Comparison of ENCODE assay signal across 13 cellular contexts in genomic region chr9:134779640-134780039, GRCh38.
A peak's percentile ranks its signal among the peaks of the same experiment; 100 is the strongest.
DNase-seq lines count a peak whose midpoint lies in the region; ATAC-seq, FAIRE-seq and TF ChIP-seq lines count a peak whose summit lies in the region.
"Had no signal": no experiment of that assay in that cellular context is flagged by ENCODE, and none has a peak within 500 bp of the region (broad histone marks: within the 10 kb centered on the region; RNA-seq: fewer than 3 reads in every experiment).

No MANE protein-coding gene starts in this region.

- TF ChIP-seq POLR2A in esophagus muscularis mucosa (IDR thresholded peaks at IDR 0.05; ENCODE audit: low read depth) = no peak

- WGBS in esophagus muscularis mucosa = 76% methylated on average over 7 of the region's 8 CpGs
- WGBS in smooth muscle cell (ENCODE audit: low lambda C conversion rate) = 93% methylated on average over 8 of the region's 8 CpGs

- no peak overlapping the region for H3K27ac ChIP-seq in HEK293 (ENCODE audit: extremely low read depth, low read depth, low read length)
- H3K27ac ChIP-seq in RWPE1 = peak overlapping the region; percentile 66
- peak overlapping the region; percentile 63 to 67 (median 65) for H3K27ac ChIP-seq in esophagus muscularis mucosa (replicated peaks in 1 of 4)
- peak overlapping the region; percentile 75 for H3K27ac ChIP-seq in smooth muscle cell (ENCODE audit: low read depth)

- no peaks in the 10 kb centered on the region for H3K36me3 ChIP-seq in HEK293 (ENCODE audit: control insufficient read depth in 2 of 2, insufficient read depth in 1 of 2, low read length in 2 of 2)
- H3K36me3 ChIP-seq in esophagus muscularis mucosa = peaks cover 4 to 41% (median 20%) of the 10 kb centered on the region in 4 donors
- peaks cover 7% of the 10 kb centered on the region for H3K36me3 ChIP-seq in smooth muscle cell (ENCODE audit: low read depth)

- intact Hi-C loops in esophagus muscularis mucosa (cut with DNase I) (no loop called here), left colon (cut with DNase I, micrococcal nuclease) (no loop called here)

- peaks cover 100% of the 10 kb centered on the region for H4K20me1 ChIP-seq in smooth muscle cell (ENCODE audit: low read depth)

- H3K9me3 ChIP-seq in HEK293 (ENCODE audit: control insufficient read depth, insufficient read depth, low read depth, low read length) (no peaks in the 10 kb centered on the region), esophagus muscularis mucosa (no peaks in the 10 kb centered on the region), smooth muscle cell (replicated peaks; ENCODE audit: low read depth) (no peaks in the 10 kb centered on the region)

- no peak overlapping the region for H3K4me2 ChIP-seq in smooth muscle cell
- H3K4me2 ChIP-seq: GM23338 had no signal

- no peak overlapping the region for H2AFZ ChIP-seq in smooth muscle cell (ENCODE audit: low read depth)
- H2AFZ ChIP-seq: GM23338 had no signal

- peaks cover 30% of the 10 kb centered on the region for H3K79me2 ChIP-seq in smooth muscle cell (ENCODE audit: low read depth)

- no peak for FAIRE-seq in RCC 7860 (lab: Jason Lieb, UNC)
- FAIRE-seq: HepG2, HTR-8/SVneo had no signal

- H3K4me1 ChIP-seq in HEK293 (ENCODE audit: control insufficient read depth, insufficient read depth, low read length) = peaks cover 3% of the 10 kb centered on the region; the same call in 1 of the 2 replicates
- H3K4me1 ChIP-seq in esophagus muscularis mucosa = peaks cover 24 to 72% (median 69%) of the 10 kb centered on the region in 4 donors
- no peaks in the 10 kb centered on the region for H3K4me1 ChIP-seq in smooth muscle cell (ENCODE audit: low read depth)

- ATAC-seq in left colon (no peak), HG03439 (IDR thresholded peaks at IDR 0.05; ENCODE audit: unreplicated experiment) (no peak), HG03354 (IDR thresholded peaks at IDR 0.05; ENCODE audit: poor library complexity, severe bottlenecking, unreplicated experiment) (no peak)

- H3K27me3 ChIP-seq in esophagus muscularis mucosa (no peaks in the 10 kb centered on the region), smooth muscle cell (ENCODE audit: low read depth) (no peaks in the 10 kb centered on the region)

- POLR2A ChIA-PET in HEK293 (lab: Yijun Ruan, JAX) = no interaction called here
- POLR2A ChIA-PET in RWPE1 (lab: Yijun Ruan, JAX; ENCODE audit: low non-redundant PET) = no interaction called here

- no peak for TF ChIP-seq CTCF in HEK293 (tag by site-specific recombination; IDR thresholded peaks at IDR 0.05)
- no peak for TF ChIP-seq CTCF in RWPE1 (conservative IDR thresholded peaks at IDR 0.05; ENCODE audit: low read depth)
- TF ChIP-seq CTCF in esophagus muscularis mucosa (IDR thresholded peaks at IDR 0.05) = no peak
- no peak for TF ChIP-seq CTCF in smooth muscle cell (IDR thresholded peaks at IDR 0.05; ENCODE audit: borderline replicate concordance, insufficient read depth, poor library complexity, severe bottlenecking)

- H3F3A ChIP-seq in smooth muscle cell (ENCODE audit: low read depth) = peaks cover 92% of the 10 kb centered on the region

- no peak for DNase-seq in RWPE1 (ENCODE audit: low spot score)
- no peak for DNase-seq in esophagus muscularis mucosa (ENCODE audit: extremely low spot score)
- no peak for DNase-seq in smooth muscle cell (lab: John Stamatoyannopoulos, UW; ENCODE audit: unreplicated experiment)
- DNase-seq in left colon = no peak
- DNase-seq in RCC 7860 (ENCODE audit: low spot score) = no peak
- DNase-seq: CD4-positive, CD25-positive, alpha-beta regulatory T cell; GF-D8 had no signal

- no peak for TF ChIP-seq EP300 in esophagus muscularis mucosa (IDR thresholded peaks at IDR 0.05)

- CTCF ChIA-PET in HEK293 (lab: Yijun Ruan, JAX) (interaction anchor here (0.6 to 3.0 kb wide), 22 partner anchors 8 to 648 kb away, joined by 3 to 18 read pairs (median 4); partner anchors contain the start of gene OLFM1), RWPE1 (lab: Yijun Ruan, JAX) (interaction anchor here (0.7 to 1.6 kb wide), 4 partner anchors 16 to 330 kb away, joined by 3 to 12 read pairs (median 4); no protein-coding TSS in a partner anchor)

- no peak overlapping the region for H3K9ac ChIP-seq in smooth muscle cell (ENCODE audit: low read depth)

- H3K4me3 ChIP-seq in HEK293 (ENCODE audit: low read depth, low read length) (no peak overlapping the region), esophagus muscularis mucosa (no peak overlapping the region), smooth muscle cell (no peak overlapping the region)
- H3K4me3 ChIP-seq: GM23338 had no signal

TF ChIP-seq in HEK293, 187 proteins besides CTCF, POLR2A, EP300 and RAD21:
- TF ChIP-seq, protein P1, sequence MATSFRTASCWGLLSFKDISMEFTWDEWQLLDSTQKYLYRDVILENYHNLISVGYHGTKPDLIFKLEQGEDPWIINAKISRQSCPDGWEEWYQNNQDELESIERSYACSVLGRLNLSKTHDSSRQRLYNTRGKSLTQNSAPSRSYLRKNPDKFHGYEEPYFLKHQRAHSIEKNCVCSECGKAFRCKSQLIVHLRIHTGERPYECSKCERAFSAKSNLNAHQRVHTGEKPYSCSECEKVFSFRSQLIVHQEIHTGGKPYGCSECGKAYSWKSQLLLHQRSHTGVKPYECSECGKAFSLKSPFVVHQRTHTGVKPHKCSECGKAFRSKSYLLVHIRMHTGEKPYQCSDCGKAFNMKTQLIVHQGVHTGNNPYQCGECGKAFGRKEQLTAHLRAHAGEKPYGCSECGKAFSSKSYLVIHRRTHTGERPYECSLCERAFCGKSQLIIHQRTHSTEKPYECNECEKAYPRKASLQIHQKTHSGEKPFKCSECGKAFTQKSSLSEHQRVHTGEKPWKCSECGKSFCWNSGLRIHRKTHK (tag by site-specific recombination; IDR thresholded peaks at IDR 0.05) = no peak
- TF ChIP-seq KLF1 (tag by site-specific recombination; IDR thresholded peaks at IDR 0.05) = peak; percentile 94
- TF ChIP-seq, protein P2, sequence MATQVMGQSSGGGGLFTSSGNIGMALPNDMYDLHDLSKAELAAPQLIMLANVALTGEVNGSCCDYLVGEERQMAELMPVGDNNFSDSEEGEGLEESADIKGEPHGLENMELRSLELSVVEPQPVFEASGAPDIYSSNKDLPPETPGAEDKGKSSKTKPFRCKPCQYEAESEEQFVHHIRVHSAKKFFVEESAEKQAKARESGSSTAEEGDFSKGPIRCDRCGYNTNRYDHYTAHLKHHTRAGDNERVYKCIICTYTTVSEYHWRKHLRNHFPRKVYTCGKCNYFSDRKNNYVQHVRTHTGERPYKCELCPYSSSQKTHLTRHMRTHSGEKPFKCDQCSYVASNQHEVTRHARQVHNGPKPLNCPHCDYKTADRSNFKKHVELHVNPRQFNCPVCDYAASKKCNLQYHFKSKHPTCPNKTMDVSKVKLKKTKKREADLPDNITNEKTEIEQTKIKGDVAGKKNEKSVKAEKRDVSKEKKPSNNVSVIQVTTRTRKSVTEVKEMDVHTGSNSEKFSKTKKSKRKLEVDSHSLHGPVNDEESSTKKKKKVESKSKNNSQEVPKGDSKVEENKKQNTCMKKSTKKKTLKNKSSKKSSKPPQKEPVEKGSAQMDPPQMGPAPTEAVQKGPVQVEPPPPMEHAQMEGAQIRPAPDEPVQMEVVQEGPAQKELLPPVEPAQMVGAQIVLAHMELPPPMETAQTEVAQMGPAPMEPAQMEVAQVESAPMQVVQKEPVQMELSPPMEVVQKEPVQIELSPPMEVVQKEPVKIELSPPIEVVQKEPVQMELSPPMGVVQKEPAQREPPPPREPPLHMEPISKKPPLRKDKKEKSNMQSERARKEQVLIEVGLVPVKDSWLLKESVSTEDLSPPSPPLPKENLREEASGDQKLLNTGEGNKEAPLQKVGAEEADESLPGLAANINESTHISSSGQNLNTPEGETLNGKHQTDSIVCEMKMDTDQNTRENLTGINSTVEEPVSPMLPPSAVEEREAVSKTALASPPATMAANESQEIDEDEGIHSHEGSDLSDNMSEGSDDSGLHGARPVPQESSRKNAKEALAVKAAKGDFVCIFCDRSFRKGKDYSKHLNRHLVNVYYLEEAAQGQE (tag by site-specific recombination; IDR thresholded peaks at IDR 0.05) = no peak
TF ChIP-seq in HEK293: peak in this region for 1.
